ENCODE assay signal across 8 cellular contexts in the genomic region with DNA sequence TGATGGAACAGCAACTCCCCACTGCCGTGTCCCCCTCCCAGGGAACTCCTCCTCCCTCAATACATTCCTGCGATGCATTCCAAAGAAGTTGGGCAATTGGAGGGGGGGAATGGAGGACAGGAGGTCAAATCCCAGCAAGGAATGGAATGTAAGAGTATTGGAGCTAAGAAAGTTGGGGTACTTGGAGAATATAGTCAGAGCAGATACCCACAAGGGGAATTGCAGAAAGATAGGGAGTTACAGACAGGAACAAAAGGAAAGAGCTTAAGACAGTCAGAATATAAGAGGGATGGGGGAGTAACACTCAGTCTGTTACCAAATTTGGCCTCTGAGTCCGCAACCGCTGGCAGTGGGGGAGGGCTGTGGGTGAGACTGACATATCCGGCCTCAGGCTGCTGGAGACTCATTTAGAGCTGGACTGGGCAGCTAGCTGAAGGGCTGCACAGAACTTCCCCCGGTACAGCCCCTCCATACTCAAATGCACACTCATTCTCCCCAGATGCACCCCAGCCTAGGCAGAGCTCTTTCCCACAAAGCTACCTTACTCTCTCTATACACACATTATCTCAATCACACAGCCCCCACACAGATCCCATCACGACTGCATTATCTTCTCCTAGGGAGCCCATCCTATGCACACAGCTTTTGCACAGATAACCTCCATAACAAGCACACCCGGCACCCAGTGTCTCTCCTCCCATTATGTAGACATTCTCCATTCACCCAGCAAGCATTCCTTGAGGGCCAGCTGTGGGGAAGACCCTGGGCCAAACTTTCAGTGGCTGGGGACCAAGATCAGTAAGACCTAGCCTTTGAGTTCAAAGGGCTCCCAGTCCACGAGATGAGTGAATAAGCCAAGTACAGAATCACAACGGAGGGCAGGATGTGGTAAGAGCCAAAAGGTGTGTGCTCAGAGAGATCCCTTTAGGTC. TPM values are rescaled to one million over a fixed set of nuclear protein-coding genes. Genes with fewer than 3 reads are reported as not detected.
DNase-seq lines count a peak whose midpoint lies in the region; ATAC-seq and TF ChIP-seq lines count a peak whose summit lies in the region.

No MANE protein-coding gene starts in this region.

- no peaks in the 10 kb centered on the region for H3K9me2 ChIP-seq in MM.1S (replicated peaks; ENCODE audit: insufficient read depth, low read length)

- 2 to 5% (median 3%) methylated on average over 10 of the region's 10 CpGs for WGBS in spleen, 5 donors

- H3K27ac ChIP-seq in MM.1S (ENCODE audit: low read length) = peak overlapping the region; percentile 4; the same call in 1 of the 2 replicates
- peak overlapping the region; percentile 49 to 100 (median 98) for H3K27ac ChIP-seq in spleen

- TF ChIP-seq CTCF in MM.1S (IDR thresholded peaks at IDR 0.05; ENCODE audit: low read length) = no peak
- TF ChIP-seq CTCF in astrocyte of the cerebellum (IDR thresholded peaks at IDR 0.05; ENCODE audit: low read depth, low read length, missing control alignments) = no peak
- TF ChIP-seq CTCF in spleen (IDR thresholded peaks at IDR 0.05 in 8 of 11, conservative IDR thresholded peaks at IDR 0.05 in 3 of 11) = no peak

- H3K27me3 ChIP-seq in MM.1S (replicated peaks; ENCODE audit: insufficient read depth, low read length) = no peaks in the 10 kb centered on the region
- H3K27me3 ChIP-seq in spleen (replicated peaks in 1 of 7) = no peaks in the 10 kb centered on the region

- H3K79me2 ChIP-seq in MM.1S (ENCODE audit: low read length) = peaks cover 59% of the 10 kb centered on the region

- TF ChIP-seq POLR2A in GM10847 (IDR thresholded peaks at IDR 0.05; ENCODE audit: extremely low read depth, insufficient read length) = peak; percentile 30
- peak in 1 of 3 donors; percentile 41 for TF ChIP-seq POLR2A in spleen (IDR thresholded peaks at IDR 0.05)

- no peak for ATAC-seq in HG02623 (IDR thresholded peaks at IDR 0.05; ENCODE audit: unreplicated experiment)

- H4K20me1 ChIP-seq in MM.1S (ENCODE audit: insufficient read depth, low read length) = no peaks in the 10 kb centered on the region

- H3K4me3 ChIP-seq in MM.1S (ENCODE audit: low read length) (peak overlapping the region; percentile 19; the same call in 1 of the 2 replicates), astrocyte of the cerebellum (ENCODE audit: low read depth, low read length) (peak overlapping the region; percentile 88), spleen (peak overlapping the region; percentile 5 to 90 (median 68))

- intact Hi-C loops in spleen (cut with DNase I; ENCODE audit: low total_unique reads) = no loop called here

- H3K9me3 ChIP-seq in MM.1S (replicated peaks; ENCODE audit: insufficient read depth, low read length) (no peaks in the 10 kb centered on the region), spleen (no peaks in the 10 kb centered on the region)

- H3K9ac ChIP-seq in MM.1S (ENCODE audit: low read length) = no peak overlapping the region

- H3K4me1 ChIP-seq in MM.1S (ENCODE audit: low read length) (peaks cover 28% of the 10 kb centered on the region), spleen (peaks cover 54 to 78% (median 70%) of the 10 kb centered on the region in 6 donors)

- H3K4me2 ChIP-seq in MM.1S (ENCODE audit: low read depth, low read length) = peak overlapping the region; percentile 64

- peaks cover 21% of the 10 kb centered on the region; the same call in 1 of the 2 replicates for H3F3A ChIP-seq in MM.1S (ENCODE audit: insufficient read depth, low read length)

- in situ Hi-C loops in astrocyte of the cerebellum (cut with HindIII; ENCODE audit: low sequenced_read_pairs) = loop anchor here (5.0 kb wide), 1 partner anchor 36 kb away; no protein-coding TSS in a partner anchor

- DNase-seq in MM.1S = peak; percentile 29
- peak; percentile 65 for DNase-seq in astrocyte of the cerebellum (ENCODE audit: low read depth)
- DNase-seq in iPS-NIHi11 (ENCODE audit: low spot score) = peak; percentile 68
- peak; percentile 91 for DNase-seq in spleen
- no peak for DNase-seq in SW480 (ENCODE audit: low spot score)
- no peak for DNase-seq in NCI-H1417 (lab: John Stamatoyannopoulos, UW)

- no peak overlapping the region for H2AFZ ChIP-seq in MM.1S (ENCODE audit: low read length)

- H3K36me3 ChIP-seq in MM.1S (replicated peaks; ENCODE audit: insufficient read depth, low read length) = no peaks in the 10 kb centered on the region; the same call in 1 of the 2 replicates
- peaks cover 0 to 50% (median 31%) of the 10 kb centered on the region in 6 donors for H3K36me3 ChIP-seq in spleen

RNA-seq across cellular contexts. Expression of gene TLN1, which starts 3.7 kb away (rescaled TPM):
- 100 to 1,000 TPM; 356 to 881 (median 592) TPM for total RNA-seq in spleen
- polyA plus RNA-seq in spleen = 100 to 1,000 TPM in 1 of 3 donors, 10 to 100 TPM in 2; 79.9 to 122 (median 95.5) TPM

RNA-seq across cellular contexts. Expression of gene CREB3, which starts 4.2 kb away (rescaled TPM):
- 10 to 100 TPM; 21.8 to 35.9 (median 26.0) TPM for total RNA-seq in spleen
- polyA plus RNA-seq in spleen = 10 to 100 TPM; 14.7 to 26.7 (median 20.9) TPM

RNA-seq across cellular contexts. Expression of gene GBA2, which starts 20.7 kb away (rescaled TPM):
- 100 to 1,000 TPM in 1 of 7 donors, 10 to 100 TPM in 6; 70.5 to 111 (median 74.3) TPM for total RNA-seq in spleen
- polyA plus RNA-seq in spleen = 10 to 100 TPM; 22.8 to 40.9 (median 37.9) TPM

RNA-seq across cellular contexts. Expression of gene RGP1, which starts 20.8 kb away (rescaled TPM):
- total RNA-seq in spleen = 10 to 100 TPM; 19.7 to 29.2 (median 22.0) TPM
- polyA plus RNA-seq in spleen = 1 to 10 TPM; 2.2 to 9.5 (median 2.5) TPM

RNA-seq across cellular contexts. Expression of gene MSMP, which starts 25.8 kb away (rescaled TPM):
- not detected for total RNA-seq in spleen
- 1 to 10 TPM in 1 of 3 donors, under 1 TPM in 2; 0.58 to 1.6 (median 0.63) TPM for polyA plus RNA-seq in spleen

Comparison
In these comparisons a context has a peak if more than half of its experiments do, and no peak if none do; other contexts are left out.
1. DNase-seq: peak in MM.1S (single experiment), astrocyte of the cerebellum (single experiment), iPS-NIHi11 (single experiment) and spleen (single experiment); none in SW480 (single experiment) and NCI-H1417 (0 of 3).
2. H3K4me3 ChIP-seq: peak in every context shown above with its lines; median percentile 88 in astrocyte of the cerebellum; 68 in spleen; 19 in MM.1S.